ENCODE assay signal across 16 cellular contexts in genomic region chr9:36895744-36896260, GRCh38.
"Had no signal": no experiment of that assay in that cellular context is flagged by ENCODE, and none has a peak within 500 bp of the region (broad histone marks: within the 10 kb centered on the region; RNA-seq: fewer than 3 reads in every experiment).

No MANE protein-coding gene starts in this region.

- FAIRE-seq: colon, endothelial cell of umbilical vein, frontal cortex, keratinocyte had no signal

- ATAC-seq: heart left ventricle; left lung; stimulated activated naive CD8-positive, alpha-beta T cell treated with anti-CD3 and anti-CD28 coated beads, Interleukin-15, amount 100 ng/mL, for 72 hours had no signal

- H3K9me3 Mint-ChIP-seq: activated CD4-positive, alpha-beta memory T cell treated with anti-CD3 and anti-CD28 coated beads for 36 hours; activated T-helper 1 cell treated with anti-CD3 and anti-CD28 coated beads, Interleukin-12 subunit alpha, Interleukin-12 subunit beta, Interleukin-2, Interleukin-4 antibody, amounts not matched to agents 30 ng/mL and 10 ng/mL and 1 ng/mL, durations not matched to agents 14 hours and 24 hours and 36 hours; neural progenitor cell; stimulated activated naive CD8-positive, alpha-beta T cell treated with anti-CD3 and anti-CD28 coated beads, Interleukin-15, amount 100 ng/mL, for 72 hours had no signal

- H3K4me3 ChIP-seq: adrenal gland, heart left ventricle, left lung, neural progenitor cell, ovary, thoracic aorta had no signal

- H3K27ac ChIP-seq: adrenal gland, heart left ventricle, left lung, neural progenitor cell, ovary, thoracic aorta had no signal

- H3K27ac Mint-ChIP-seq: activated CD4-positive, alpha-beta memory T cell treated with anti-CD3 and anti-CD28 coated beads for 36 hours; activated T-helper 1 cell treated with anti-CD3 and anti-CD28 coated beads, Interleukin-12 subunit alpha, Interleukin-12 subunit beta, Interleukin-2, Interleukin-4 antibody, amounts not matched to agents 30 ng/mL and 10 ng/mL and 1 ng/mL, durations not matched to agents 14 hours and 24 hours and 36 hours had no signal

- DNase-seq: activated CD4-positive, alpha-beta memory T cell treated with anti-CD3 and anti-CD28 coated beads for 36 hours; activated naive CD4-positive, alpha-beta T cell treated with anti-CD3 and anti-CD28 coated beads, Interleukin-2, amount 50 U/mL, for 16 hours; adrenal gland; heart left ventricle; left lung; ovary; stimulated activated CD4-positive, alpha-beta T cell treated with anti-CD3 and anti-CD28 coated beads, Interleukin-2, amount 100 ng/mL, for 48 hours; stimulated activated CD8-positive, alpha-beta memory T cell treated with anti-CD3 and anti-CD28 coated beads, Interleukin-4, amount 100 ng/mL, for 48 hours; stimulated activated naive CD8-positive, alpha-beta T cell treated with anti-CD3 and anti-CD28 coated beads, Interleukin-15, amount 100 ng/mL, for 72 hours had no signal

- H3K36me3 Mint-ChIP-seq: activated CD4-positive, alpha-beta memory T cell treated with anti-CD3 and anti-CD28 coated beads for 36 hours had no signal

- H3K36me3 ChIP-seq: adrenal gland, heart left ventricle, left lung, neural progenitor cell, ovary, thoracic aorta had no signal

- H3K27me3 ChIP-seq: adrenal gland, neural progenitor cell, ovary had no signal

- H3K4me3 Mint-ChIP-seq: activated CD4-positive, alpha-beta memory T cell treated with anti-CD3 and anti-CD28 coated beads for 36 hours; activated T-helper 1 cell treated with anti-CD3 and anti-CD28 coated beads, Interleukin-12 subunit alpha, Interleukin-12 subunit beta, Interleukin-2, Interleukin-4 antibody, amounts not matched to agents 30 ng/mL and 10 ng/mL and 1 ng/mL, durations not matched to agents 14 hours and 24 hours and 36 hours; neural progenitor cell; stimulated activated naive CD8-positive, alpha-beta T cell treated with anti-CD3 and anti-CD28 coated beads, Interleukin-15, amount 100 ng/mL, for 72 hours had no signal

- H3K4me1 Mint-ChIP-seq: stimulated activated naive CD8-positive, alpha-beta T cell treated with anti-CD3 and anti-CD28 coated beads, Interleukin-15, amount 100 ng/mL, for 72 hours had no signal

- H3K9me3 ChIP-seq: adrenal gland, heart left ventricle, left lung, ovary, thoracic aorta had no signal
